In genomic region chr20:9052136-9052535, GRCh38 we compare ENCODE assay signal across 22 cellular contexts. TPM values are rescaled to one million over a fixed set of nuclear protein-coding genes. Genes with fewer than 3 reads are reported as not detected.
DNase-seq lines count a peak whose midpoint lies in the region; ATAC-seq and TF ChIP-seq lines count a peak whose summit lies in the region.
"Had no signal": no experiment of that assay in that cellular context is flagged by ENCODE, and none has a peak within 500 bp of the region (broad histone marks: within the 10 kb centered on the region; RNA-seq: fewer than 3 reads in every experiment).

No MANE protein-coding gene starts in this region.

- H4K91ac ChIP-seq in mesenchymal stem cell (ENCODE audit: low read length) = peak overlapping the region; percentile 77

- H3K27me3 ChIP-seq in SK-N-SH (ENCODE audit: insufficient read depth) = no peaks in the 10 kb centered on the region
- no peaks in the 10 kb centered on the region for H3K27me3 ChIP-seq in brain microvascular endothelial cell (replicated peaks)
- no peaks in the 10 kb centered on the region for H3K27me3 ChIP-seq in mesenchymal stem cell (ENCODE audit: control insufficient read depth in 1 of 2, insufficient read depth in 1 of 2, low read length in 2 of 2)
- H3K27me3 ChIP-seq: BE2C, tibial artery had no signal

- H3K9ac ChIP-seq in SK-N-SH = peak overlapping the region; percentile 27; the same call in 1 of the 2 replicates
- peak overlapping the region; percentile 59 for H3K9ac ChIP-seq in mesenchymal stem cell (ENCODE audit: low read length)

- peaks cover 28% of the 10 kb centered on the region for H3F3A ChIP-seq in SK-N-SH (replicated peaks; ENCODE audit: insufficient read depth)

- H3K4me2 ChIP-seq in SK-N-SH = peak overlapping the region; percentile 55
- peak overlapping the region; percentile 7 for H3K4me2 ChIP-seq in mesenchymal stem cell (ENCODE audit: low read length, poor library complexity, severe bottlenecking)

- H3K9me2 ChIP-seq in SK-N-SH = no peaks in the 10 kb centered on the region

- peak overlapping the region; percentile 71 to 97 for H3K18ac ChIP-seq in mesenchymal stem cell (ENCODE audit: low read depth in 1 of 2, low read length in 2 of 2)

- in situ Hi-C loops in brain microvascular endothelial cell (cut with HindIII; ENCODE audit: low pct_ligation_motif_present, low sequenced_read_pairs) = no loop called here

- H2AFZ ChIP-seq in SK-N-SH (ENCODE audit: low read depth) = no peak overlapping the region
- no peak overlapping the region for H2AFZ ChIP-seq in mesenchymal stem cell (ENCODE audit: low read depth, low read length)

- H3K79me2 ChIP-seq in SK-N-SH (ENCODE audit: insufficient read depth) = no peaks in the 10 kb centered on the region

- peak overlapping the region; percentile 2 to 93; a peak in 3 of 4 replicates for H3K27ac ChIP-seq in SK-N-SH (ENCODE audit: low read depth in 2 of 2, low read length in 1 of 2)
- peak overlapping the region; percentile 52 for H3K27ac ChIP-seq in brain microvascular endothelial cell
- peak overlapping the region; percentile 95 for H3K27ac ChIP-seq in mesenchymal stem cell (ENCODE audit: low read length, poor library complexity, severe bottlenecking)
- H3K27ac ChIP-seq: coronary artery, SJCRH30, tibial artery had no signal

- CTCF ChIA-PET in SK-N-SH (lab: Yijun Ruan, JAX) = interaction anchor here (1.2 to 1.3 kb wide), 2 partner anchors 10 to 199 kb away, joined by 3 to 6 read pairs; no protein-coding TSS in a partner anchor

- POLR2A ChIA-PET in SK-N-SH (lab: Yijun Ruan, JAX) = no interaction called here

- H3K9me3 ChIP-seq in SK-N-SH = no peaks in the 10 kb centered on the region
- peaks cover 5% of the 10 kb centered on the region for H3K9me3 ChIP-seq in mesenchymal stem cell (ENCODE audit: control insufficient read depth, low read length)
- H3K9me3 ChIP-seq: BE2C, HAP-1, SJCRH30, tibial artery had no signal

- peak overlapping the region; percentile 75 for H2BK120ac ChIP-seq in mesenchymal stem cell (ENCODE audit: low read depth, low read length)

- no peak for TF ChIP-seq RAD21 in SK-N-SH (IDR thresholded peaks at IDR 0.05; ENCODE audit: low read length)

- peak overlapping the region; percentile 86 for H4K8ac ChIP-seq in mesenchymal stem cell (ENCODE audit: low read length)

- H3K4ac ChIP-seq in mesenchymal stem cell (ENCODE audit: low read depth in 1 of 2, low read length in 2 of 2) = peak overlapping the region in 1 of 2 experiments; percentile 73

- no peak for DNase-seq in SK-N-SH
- DNase-seq in brain microvascular endothelial cell = no peak
- no peak for DNase-seq in mesenchymal stem cell
- no peak for DNase-seq in NCI-H2081 treated with DMSO at 0.1 percent for 48 hours (lab: John Stamatoyannopoulos, UW)
- no peak for DNase-seq in NCI-H2081 (lab: John Stamatoyannopoulos, UW)
- DNase-seq in NCI-H1417 (lab: John Stamatoyannopoulos, UW) = no peak
- DNase-seq in H4 (ENCODE audit: low spot score) = no peak
- DNase-seq: activated CD4-positive, alpha-beta memory T cell treated with anti-CD3 and anti-CD28 coated beads, Interleukin-2, amount 10 ng/mL, durations not matched to agents 7 days and 5 days; activated effector memory CD4-positive, alpha-beta T cell treated with anti-CD3 and anti-CD28 coated beads, Interleukin-2, amount 50 U/mL, for 16 hours; activated T-cell treated with anti-CD3 and anti-CD28 coated beads for 4 hours; DMS79; left ventricle myocardium superior; MM.1S; NCI-H774; SJCRH30; stimulated activated naive CD8-positive, alpha-beta T cell treated with anti-CD3 and anti-CD28 coated beads, Interleukin-15, amount 100 ng/mL, for 72 hours; tibial artery had no signal

- H3K23ac ChIP-seq in mesenchymal stem cell (ENCODE audit: low read length in 2 of 2) = no peak overlapping the region

- TF ChIP-seq EP300 in SK-N-SH (IDR thresholded peaks at IDR 0.05; ENCODE audit: borderline replicate concordance in 1 of 2, low read depth in 1 of 2, low read length in 1 of 2) = no peak

- H3K4me3 ChIP-seq in SK-N-SH (ENCODE audit: low read depth in 2 of 2, low read length in 1 of 2) (no peak overlapping the region), brain microvascular endothelial cell (ENCODE audit: low read depth, low read length) (no peak overlapping the region), mesenchymal stem cell (ENCODE audit: insufficient read depth in 1 of 2, low read depth in 1 of 2, low read length in 2 of 2) (no peak overlapping the region)
- H3K4me3 ChIP-seq: coronary artery, HAP-1, SJCRH30, tibial artery had no signal

- H2BK5ac ChIP-seq in mesenchymal stem cell (ENCODE audit: low read depth, low read length, poor library complexity, severe bottlenecking) = peak overlapping the region; percentile 92

- TF ChIP-seq CTCF in SK-N-SH (IDR thresholded peaks at IDR 0.05) (no peak), brain microvascular endothelial cell (IDR thresholded peaks at IDR 0.05; ENCODE audit: low read depth, low read length, missing control alignments) (no peak)

- H2BK15ac ChIP-seq in mesenchymal stem cell (ENCODE audit: low read depth, poor library complexity, severe bottlenecking) = peak overlapping the region; percentile 79

- H3K4me1 ChIP-seq in SK-N-SH (ENCODE audit: control insufficient read depth in 1 of 2, insufficient read depth in 2 of 2, low read depth in 1 of 2, low read length in 1 of 2) (peaks cover 0 to 31% of the 10 kb centered on the region in 2 experiments; a peak in 2 of 4 replicates), mesenchymal stem cell (ENCODE audit: control insufficient read depth, insufficient read depth, low read depth, low read length) (peaks cover 10% of the 10 kb centered on the region)
- H3K4me1 ChIP-seq: HAP-1, SJCRH30 had no signal

- H2AK5ac ChIP-seq in mesenchymal stem cell (ENCODE audit: low read length, severe bottlenecking) = peak overlapping the region; percentile 91

- no peak overlapping the region for H3K14ac ChIP-seq in mesenchymal stem cell (ENCODE audit: low read length in 2 of 2)

- no peaks in the 10 kb centered on the region for H3K79me1 ChIP-seq in mesenchymal stem cell (replicated peaks; ENCODE audit: low read length, poor library complexity, severe bottlenecking)

- H2BK12ac ChIP-seq in mesenchymal stem cell (ENCODE audit: low read length in 2 of 2) = peak overlapping the region; percentile 69 to 87

- no peaks in the 10 kb centered on the region for H3K36me3 ChIP-seq in SK-N-SH (replicated peaks in 1 of 2; ENCODE audit: control insufficient read depth in 1 of 2, insufficient read depth in 2 of 2, low read length in 1 of 2)
- H3K36me3 ChIP-seq in brain microvascular endothelial cell (replicated peaks) = no peaks in the 10 kb centered on the region
- H3K36me3 ChIP-seq in mesenchymal stem cell (ENCODE audit: control insufficient read depth in 1 of 2, insufficient read depth in 2 of 2, low read depth in 1 of 2, low read length in 2 of 2) = no peaks in the 10 kb centered on the region
- H3K36me3 ChIP-seq: BE2C, HAP-1, SJCRH30, tibial artery had no signal

- 65% methylated on average over 3 of the region's 3 CpGs for WGBS in SK-N-SH (ENCODE audit: low lambda C conversion rate)
- 100% methylated on average over 2 of the region's 3 CpGs for WGBS in mesenchymal stem cell

- H4K20me1 ChIP-seq in SK-N-SH (ENCODE audit: insufficient read depth) = no peaks in the 10 kb centered on the region

- no peak for ATAC-seq in SK-N-SH treated with all-trans-retinoic acid at 6 μM for 48 hours
- ATAC-seq: activated CD4-positive, CD25-positive, alpha-beta regulatory T cell treated with anti-CD3 and anti-CD28 coated beads, Interleukin-2, amount 50 U/mL, for 24 hours; left ventricle myocardium superior; stimulated activated naive CD8-positive, alpha-beta T cell treated with anti-CD3 and anti-CD28 coated beads, Interleukin-15, amount 100 ng/mL, for 72 hours had no signal

TF ChIP-seq in SK-N-SH, 30 proteins besides CTCF, POLR2A, EP300 and RAD21:
- TF ChIP-seq SIN3A (IDR thresholded peaks at IDR 0.05; ENCODE audit: borderline replicate concordance, low read depth, low read length) = no peak
- TF ChIP-seq SMC3 (IDR thresholded peaks at IDR 0.05; ENCODE audit: low read depth, low read length) = no peak
- no peak for TF ChIP-seq FOXJ3 (CRISPR knock-in tag; IDR thresholded peaks at IDR 0.05)
- TF ChIP-seq POLR2AphosphoS5 (IDR thresholded peaks at IDR 0.05; ENCODE audit: low read depth, low read length) = no peak
- no peak for TF ChIP-seq TAF1 (IDR thresholded peaks at IDR 0.05; ENCODE audit: borderline replicate concordance, low read depth, low read length)
TF ChIP-seq in SK-N-SH: peak in this region for 0.

TF ChIP-seq in SK-N-SH treated with all-trans-retinoic acid at 6 μM for 48 hours, 23 proteins besides CTCF, POLR2A, EP300 and RAD21 (continues in another document):
- TF ChIP-seq ZNF565 (CRISPR knock-in tag; conservative IDR thresholded peaks at IDR 0.05; ENCODE audit: low read depth) = no peak
- no peak for TF ChIP-seq TCF4 (CRISPR knock-in tag; IDR thresholded peaks at IDR 0.05; ENCODE audit: borderline replicate concordance)
- no peak for TF ChIP-seq ISL1 (CRISPR knock-in tag; IDR thresholded peaks at IDR 0.05)
- no peak for TF ChIP-seq GLIS3 (CRISPR knock-in tag; IDR thresholded peaks at IDR 0.05)
- no peak for TF ChIP-seq TSHZ2 (CRISPR knock-in tag; IDR thresholded peaks at IDR 0.05)
- TF ChIP-seq ZNF70 (CRISPR knock-in tag; IDR thresholded peaks at IDR 0.05) = no peak

RNA-seq across cellular contexts. Expression of gene PLCB4, which starts 16.8 kb away (rescaled TPM):
- polyA plus RNA-seq in SK-N-SH (2012; rRNA removed) = 5.5 and 7.0 TPM in 2 replicates
- 5.2 and 5.8 TPM in 2 replicates for polyA plus RNA-seq in SK-N-SH (2012; cell fraction: cytosol; rRNA removed)
- polyA plus RNA-seq in SK-N-SH (2012; cell fraction: nucleus; rRNA removed) = 5.9 and 13.7 TPM in 2 replicates
- 3.5 TPM for polyA plus RNA-seq in mesenchymal stem cell (2013, experiment 1 of 2)
- 3.8 TPM for polyA plus RNA-seq in mesenchymal stem cell (2013, experiment 2 of 2)
- total RNA-seq in H4 (2014; rRNA removed; shearing (Covaris generic)) = 5.7 and 5.9 TPM in 2 replicates
- total RNA-seq: activated CD4-positive, alpha-beta memory T cell treated with anti-CD3 and anti-CD28 coated beads, Interleukin-2, amount 10 ng/mL, durations not matched to agents 7 days and 5 days had no signal
